2 cellular contexts compared by ENCODE assay signal in the genomic region with DNA sequence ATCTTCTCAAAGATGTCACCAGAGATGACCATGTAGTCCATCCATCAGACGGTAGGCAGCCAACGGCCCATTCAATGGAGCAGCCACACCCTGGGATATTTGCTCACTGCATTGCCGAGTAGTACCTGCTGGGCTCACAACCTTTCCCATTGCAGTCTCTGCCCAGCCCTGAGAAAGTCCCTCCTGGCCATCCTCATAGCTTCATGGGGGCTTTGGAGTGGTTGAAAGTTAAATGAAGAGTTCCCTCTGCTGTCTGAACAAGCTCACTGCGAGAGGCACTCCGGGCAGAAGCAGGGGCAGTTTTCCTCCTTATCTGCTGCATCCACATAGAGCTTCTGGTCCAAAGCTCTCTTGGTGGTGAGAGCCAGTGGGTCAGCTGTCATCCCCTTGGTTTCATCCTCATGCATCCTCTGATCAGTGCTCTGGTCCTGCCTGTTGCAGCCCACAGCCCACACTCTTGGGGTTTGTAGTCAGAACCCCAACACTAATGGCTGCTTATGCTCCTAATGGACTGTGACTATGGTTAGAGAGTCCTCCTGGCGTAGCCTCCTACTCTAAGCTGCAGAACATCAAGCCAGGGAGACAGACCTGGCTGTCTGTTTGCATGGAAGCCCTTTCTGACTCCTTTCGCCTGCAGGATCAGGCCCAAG.
TF ChIP-seq lines count a peak whose summit lies in the region.

No MANE protein-coding gene starts in this region.

TF ChIP-seq in Ishikawa, 13 proteins besides CTCF, POLR2A, EP300 and RAD21:
- TF ChIP-seq FOXM1 (IDR thresholded peaks at IDR 0.05; ENCODE audit: borderline replicate concordance, low read depth) (no peak), TEAD4 (IDR thresholded peaks at IDR 0.05) (no peak), TAF1 (IDR thresholded peaks at IDR 0.05; ENCODE audit: low read depth) (no peak), CEBPB (IDR thresholded peaks at IDR 0.05) (no peak), TCF12 (IDR thresholded peaks at IDR 0.05; ENCODE audit: low read depth) (no peak), CREB1 (IDR thresholded peaks at IDR 0.05; ENCODE audit: low read depth) (no peak), ZBTB7A (IDR thresholded peaks at IDR 0.05; ENCODE audit: low read depth) (no peak), EGR1 (IDR thresholded peaks at IDR 0.05) (no peak), YY1 (IDR thresholded peaks at IDR 0.05; ENCODE audit: low read depth) (no peak), NFIC (IDR thresholded peaks at IDR 0.05) (no peak)
- TF ChIP-seq, protein P1, sequence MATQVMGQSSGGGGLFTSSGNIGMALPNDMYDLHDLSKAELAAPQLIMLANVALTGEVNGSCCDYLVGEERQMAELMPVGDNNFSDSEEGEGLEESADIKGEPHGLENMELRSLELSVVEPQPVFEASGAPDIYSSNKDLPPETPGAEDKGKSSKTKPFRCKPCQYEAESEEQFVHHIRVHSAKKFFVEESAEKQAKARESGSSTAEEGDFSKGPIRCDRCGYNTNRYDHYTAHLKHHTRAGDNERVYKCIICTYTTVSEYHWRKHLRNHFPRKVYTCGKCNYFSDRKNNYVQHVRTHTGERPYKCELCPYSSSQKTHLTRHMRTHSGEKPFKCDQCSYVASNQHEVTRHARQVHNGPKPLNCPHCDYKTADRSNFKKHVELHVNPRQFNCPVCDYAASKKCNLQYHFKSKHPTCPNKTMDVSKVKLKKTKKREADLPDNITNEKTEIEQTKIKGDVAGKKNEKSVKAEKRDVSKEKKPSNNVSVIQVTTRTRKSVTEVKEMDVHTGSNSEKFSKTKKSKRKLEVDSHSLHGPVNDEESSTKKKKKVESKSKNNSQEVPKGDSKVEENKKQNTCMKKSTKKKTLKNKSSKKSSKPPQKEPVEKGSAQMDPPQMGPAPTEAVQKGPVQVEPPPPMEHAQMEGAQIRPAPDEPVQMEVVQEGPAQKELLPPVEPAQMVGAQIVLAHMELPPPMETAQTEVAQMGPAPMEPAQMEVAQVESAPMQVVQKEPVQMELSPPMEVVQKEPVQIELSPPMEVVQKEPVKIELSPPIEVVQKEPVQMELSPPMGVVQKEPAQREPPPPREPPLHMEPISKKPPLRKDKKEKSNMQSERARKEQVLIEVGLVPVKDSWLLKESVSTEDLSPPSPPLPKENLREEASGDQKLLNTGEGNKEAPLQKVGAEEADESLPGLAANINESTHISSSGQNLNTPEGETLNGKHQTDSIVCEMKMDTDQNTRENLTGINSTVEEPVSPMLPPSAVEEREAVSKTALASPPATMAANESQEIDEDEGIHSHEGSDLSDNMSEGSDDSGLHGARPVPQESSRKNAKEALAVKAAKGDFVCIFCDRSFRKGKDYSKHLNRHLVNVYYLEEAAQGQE (IDR thresholded peaks at IDR 0.05; ENCODE audit: low read depth): no peak
- TF ChIP-seq, protein P2, sequence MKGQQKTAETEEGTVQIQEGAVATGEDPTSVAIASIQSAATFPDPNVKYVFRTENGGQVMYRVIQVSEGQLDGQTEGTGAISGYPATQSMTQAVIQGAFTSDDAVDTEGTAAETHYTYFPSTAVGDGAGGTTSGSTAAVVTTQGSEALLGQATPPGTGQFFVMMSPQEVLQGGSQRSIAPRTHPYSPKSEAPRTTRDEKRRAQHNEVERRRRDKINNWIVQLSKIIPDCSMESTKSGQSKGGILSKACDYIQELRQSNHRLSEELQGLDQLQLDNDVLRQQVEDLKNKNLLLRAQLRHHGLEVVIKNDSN (IDR thresholded peaks at IDR 0.05): no peak
- TF ChIP-seq, protein P3, sequence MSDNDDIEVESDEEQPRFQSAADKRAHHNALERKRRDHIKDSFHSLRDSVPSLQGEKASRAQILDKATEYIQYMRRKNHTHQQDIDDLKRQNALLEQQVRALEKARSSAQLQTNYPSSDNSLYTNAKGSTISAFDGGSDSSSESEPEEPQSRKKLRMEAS (IDR thresholded peaks at IDR 0.05): no peak

TF ChIP-seq in H1, 55 proteins besides CTCF, POLR2A, EP300 and RAD21:
- TF ChIP-seq NRF1 (IDR thresholded peaks at IDR 0.05; ENCODE audit: low read depth, low read length) (no peak), KDM4A (IDR thresholded peaks at IDR 0.05; ENCODE audit: low read depth, low read length, severe bottlenecking) (no peak), POU5F1 (IDR thresholded peaks at IDR 0.05; ENCODE audit: low read depth, low read length) (0 out of 2 replicates have a peak, but pooled peaks have one; percentile 19), SP4 (IDR thresholded peaks at IDR 0.05; ENCODE audit: low read length) (no peak), JUND (IDR thresholded peaks at IDR 0.05; ENCODE audit: low read length) (0 out of 2 replicates have a peak, but pooled peaks have one; percentile 29), BRCA1 (IDR thresholded peaks at IDR 0.05; ENCODE audit: low read depth, low read length) (no peak), NANOG (IDR thresholded peaks at IDR 0.05; ENCODE audit: insufficient read depth, low read depth, low read length, poor library complexity, severe bottlenecking) (peak; percentile 63), PHF8 (conservative IDR thresholded peaks at IDR 0.05; ENCODE audit: low read depth, low read length) (no peak), CEBPB (IDR thresholded peaks at IDR 0.05; ENCODE audit: low read depth, low read length) (no peak), BACH1 (IDR thresholded peaks at IDR 0.05; ENCODE audit: low read length) (no peak), SP1 (IDR thresholded peaks at IDR 0.05; ENCODE audit: low read depth, low read length) (no peak), CBX8 (IDR thresholded peaks at IDR 0.05; ENCODE audit: borderline replicate concordance, low read depth, low read length) (no peak), CHD2 (IDR thresholded peaks at IDR 0.05; ENCODE audit: low read length) (no peak), TAF7 (optimal IDR thresholded peaks at IDR 0.05; ENCODE audit: borderline replicate concordance, low read depth, low read length) (peak; percentile 32), CTBP2 (IDR thresholded peaks at IDR 0.05; ENCODE audit: borderline replicate concordance, insufficient read depth, insufficient read length, low read length) (no peak), SIN3A (conservative IDR thresholded peaks at IDR 0.05 in 1 of 2, IDR thresholded peaks at IDR 0.05 in 1 of 2; ENCODE audit: low read depth in 1 of 2, low read length in 2 of 2) (no peak), YY1 (IDR thresholded peaks at IDR 0.05; ENCODE audit: low read depth, low read length) (peak; percentile 80), SAP30 (IDR thresholded peaks at IDR 0.05; ENCODE audit: insufficient read depth, insufficient replicate concordance, low read length) (no peak), RBBP5 (IDR thresholded peaks at IDR 0.05; ENCODE audit: borderline replicate concordance, low read depth, low read length) (no peak)
- TF ChIP-seq, protein P4, sequence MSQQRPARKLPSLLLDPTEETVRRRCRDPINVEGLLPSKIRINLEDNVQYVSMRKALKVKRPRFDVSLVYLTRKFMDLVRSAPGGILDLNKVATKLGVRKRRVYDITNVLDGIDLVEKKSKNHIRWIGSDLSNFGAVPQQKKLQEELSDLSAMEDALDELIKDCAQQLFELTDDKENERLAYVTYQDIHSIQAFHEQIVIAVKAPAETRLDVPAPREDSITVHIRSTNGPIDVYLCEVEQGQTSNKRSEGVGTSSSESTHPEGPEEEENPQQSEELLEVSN (IDR thresholded peaks at IDR 0.05): no peak
- TF ChIP-seq, protein P5, sequence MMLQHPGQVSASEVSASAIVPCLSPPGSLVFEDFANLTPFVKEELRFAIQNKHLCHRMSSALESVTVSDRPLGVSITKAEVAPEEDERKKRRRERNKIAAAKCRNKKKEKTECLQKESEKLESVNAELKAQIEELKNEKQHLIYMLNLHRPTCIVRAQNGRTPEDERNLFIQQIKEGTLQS (IDR thresholded peaks at IDR 0.05; ENCODE audit: insufficient read depth, low read depth, low read length): 0 out of 2 replicates have a peak, but pooled peaks have one; percentile 40
